In the genomic region with DNA sequence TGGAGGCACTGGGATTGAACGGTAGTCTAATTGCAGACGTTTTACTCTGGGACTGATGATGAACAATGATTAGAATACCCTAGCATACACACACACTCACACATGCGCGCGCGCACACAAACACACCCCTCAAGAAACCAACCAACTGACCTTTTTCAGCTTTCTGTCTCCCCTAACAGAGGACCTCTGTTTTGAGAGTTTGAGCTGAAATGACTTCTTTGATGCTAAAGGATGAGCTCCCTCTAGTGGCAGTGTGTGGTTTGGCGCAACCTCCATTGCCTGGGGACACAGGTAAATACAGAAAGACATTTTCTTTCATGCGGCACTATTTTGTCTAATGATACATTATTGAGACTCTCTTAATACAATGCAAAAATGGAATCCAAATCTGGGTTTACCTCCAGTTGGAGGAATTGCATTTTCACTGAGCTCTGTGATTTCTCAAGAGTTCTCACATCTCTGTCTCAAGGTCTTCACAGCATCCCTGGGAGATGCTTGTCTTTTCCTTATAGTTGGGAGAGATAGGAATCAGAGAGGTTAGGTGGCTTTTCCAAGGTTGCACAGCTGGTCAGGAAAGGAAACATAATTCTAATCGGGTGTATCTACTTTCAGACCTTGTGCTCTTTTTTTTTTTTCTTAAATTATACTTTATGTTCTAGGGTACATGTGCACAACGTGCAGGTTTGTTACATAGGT, we compare ENCODE assay signal across 8 cellular contexts.
DNase-seq lines count a peak whose midpoint lies in the region; TF ChIP-seq lines count a peak whose summit lies in the region.

No MANE protein-coding gene starts in this region.

- TF ChIP-seq CTCF in GM12865 (IDR thresholded peaks at IDR 0.05; ENCODE audit: insufficient read depth, low read depth, low read length, missing control alignments): peak; percentile 95

- H3K4me3 ChIP-seq in GM12865 (ENCODE audit: low read depth, low read length): no peak overlapping the region

- CTCF ChIA-PET in HEK293T (lab: Yijun Ruan, JAX): interaction anchor here (0.6 to 2.9 kb wide), 13 partner anchors 11 to 1679 kb away, joined by 3 to 24 read pairs (median 4); no protein-coding TSS in a partner anchor

- DNase-seq in GM12865 (ENCODE audit: low read depth) (peak; percentile 77), HEK293T (ENCODE audit: extremely low spot score) (peak; percentile 67), NCI-H1417 (lab: John Stamatoyannopoulos, UW) (peak; percentile 57 to 85 (median 66)), T-helper 9 cell (peak; percentile 45), astrocyte of the hippocampus (ENCODE audit: low read depth, low spot score) (peak; percentile 73), iPS-NIHi7 (ENCODE audit: extremely low spot score) (peak; percentile 73), GM19238 (ENCODE audit: insufficient read length, low spot score) (no peak)
- DNase-seq in stimulated activated CD4-positive, alpha-beta T cell treated with anti-CD3 and anti-CD28 coated beads, Interleukin-1b, Interleukin-23, amount 100 ng/mL, for 4 hours (ENCODE audit: low read depth in 2 of 2): peak; percentile 41 to 51

- POLR2A ChIA-PET in HEK293T (lab: Yijun Ruan, JAX): no interaction called here

TF ChIP-seq in HEK293T, 16 proteins besides CTCF, POLR2A, EP300 and RAD21:
- TF ChIP-seq ZNF384 (IDR thresholded peaks at IDR 0.05) (no peak), BHLHE40 (IDR thresholded peaks at IDR 0.05; ENCODE audit: borderline replicate concordance) (no peak), FOXA1 (IDR thresholded peaks at IDR 0.05) (no peak), LEF1 (IDR thresholded peaks at IDR 0.05; ENCODE audit: borderline replicate concordance) (no peak), SUZ12 (IDR thresholded peaks at IDR 0.05) (no peak), FOXM1 (IDR thresholded peaks at IDR 0.05; ENCODE audit: borderline replicate concordance) (no peak), PKNOX1 (IDR thresholded peaks at IDR 0.05) (no peak), ELF4 (IDR thresholded peaks at IDR 0.05) (no peak), L3MBTL2 (conservative IDR thresholded peaks at IDR 0.05) (no peak), SP1 (IDR thresholded peaks at IDR 0.05) (no peak), TARDBP (IDR thresholded peaks at IDR 0.05) (no peak), ARNT (IDR thresholded peaks at IDR 0.05) (no peak), NFRKB (IDR thresholded peaks at IDR 0.05) (no peak)
TF ChIP-seq in HEK293T: peak in this region for 0.
